ENCODE assay signal across 31 cellular contexts in genomic region chr22:35681454-35682050, GRCh38. TPM values are rescaled to one million over a fixed set of nuclear protein-coding genes. Genes with fewer than 3 reads are reported as not detected.
DNase-seq lines count a peak whose midpoint lies in the region; ATAC-seq, FAIRE-seq and TF ChIP-seq lines count a peak whose summit lies in the region.
"Had no signal": no experiment of that assay in that cellular context is flagged by ENCODE, and none has a peak within 500 bp of the region (broad histone marks: within the 10 kb centered on the region; RNA-seq: fewer than 3 reads in every experiment).

No MANE protein-coding gene starts in this region.

- peak; percentile 57 for FAIRE-seq in keratinocyte (lab: Jason Lieb, UNC)
- FAIRE-seq: GM12891, HepG2 had no signal

- H3K27ac Mint-ChIP-seq in T-helper 17 cell: peak overlapping the region; percentile 5
- no peak overlapping the region for H3K27ac Mint-ChIP-seq in CD4-positive, alpha-beta T cell
- H3K27ac Mint-ChIP-seq: CD4-positive, alpha-beta memory T cell had no signal

- no peaks in the 10 kb centered on the region for H3K36me3 ChIP-seq in keratinocyte (ENCODE audit: control insufficient read depth in 2 of 2, extremely low read depth in 1 of 2, insufficient read depth in 2 of 2, low read length in 2 of 2)

- H3K27ac ChIP-seq in keratinocyte (ENCODE audit: control insufficient read depth, insufficient read depth, low read length): no peak overlapping the region
- H3K27ac ChIP-seq in CD4-positive, alpha-beta T cell (ENCODE audit: low read depth, low read length): no peak overlapping the region
- H3K27ac ChIP-seq: BLaER1 treated with 17β-estradiol and CSF1 and Interleukin-3, amounts not matched to agents 10 nM and 100 nM had no signal

- H3K4me3 Mint-ChIP-seq in T-helper 17 cell: no peak overlapping the region
- H3K4me3 Mint-ChIP-seq in CD4-positive, alpha-beta T cell: no peak overlapping the region
- H3K4me3 Mint-ChIP-seq: CD4-positive, alpha-beta memory T cell had no signal

- no peak overlapping the region for H3K4me3 ChIP-seq in keratinocyte (ENCODE audit: control insufficient read depth in 2 of 3, extremely low read depth in 1 of 3, insufficient read depth in 2 of 3, low read depth in 1 of 3, low read length in 3 of 3)
- H3K4me3 ChIP-seq: BLaER1 treated with 17β-estradiol and CSF1 and Interleukin-3, amounts not matched to agents 10 nM and 100 nM had no signal

- H3K4me1 ChIP-seq in keratinocyte (ENCODE audit: control insufficient read depth, extremely low read depth, insufficient read depth, low read length): peaks cover 6% of the 10 kb centered on the region
- H3K4me1 ChIP-seq: BLaER1 treated with 17β-estradiol and CSF1 and Interleukin-3, amounts not matched to agents 10 nM and 100 nM had no signal

- no peak overlapping the region for H3K9ac ChIP-seq in keratinocyte (ENCODE audit: control insufficient read depth, extremely low read depth, insufficient read depth, low read length)
- H3K9ac ChIP-seq: BLaER1 treated with 17β-estradiol and CSF1 and Interleukin-3, amounts not matched to agents 10 nM and 100 nM had no signal

- dilution Hi-C loops in keratinocyte (cut with MboI; ENCODE audit: extremely low pct_ligation_motif_present, low sequenced_read_pairs): no loop called here

- H4K20me1 ChIP-seq in keratinocyte (ENCODE audit: control insufficient read depth, extremely low read depth, insufficient read depth, low read length): no peaks in the 10 kb centered on the region
- H4K20me1 ChIP-seq: BLaER1 treated with 17β-estradiol and CSF1 and Interleukin-3, amounts not matched to agents 10 nM and 100 nM had no signal

- no peaks in the 10 kb centered on the region for H3K27me3 ChIP-seq in keratinocyte (ENCODE audit: control insufficient read depth, extremely low read depth, insufficient read depth, low read length)
- no peaks in the 10 kb centered on the region for H3K27me3 ChIP-seq in CD4-positive, alpha-beta T cell (ENCODE audit: control insufficient read depth, insufficient read depth, low read length)
- H3K27me3 ChIP-seq: BLaER1 treated with 17β-estradiol and CSF1 and Interleukin-3, amounts not matched to agents 10 nM and 100 nM had no signal

- in situ Hi-C loops in ACHN (cut with HindIII; ENCODE audit: low pct_ligation_motif_present, low pct_unique_long_range_greater_than_20kb, low sequenced_read_pairs): no loop called here

- no peaks in the 10 kb centered on the region for H3K9me1 ChIP-seq in keratinocyte (ENCODE audit: control insufficient read depth, extremely low read depth, insufficient read depth, low read length)

- H3K27me3 Mint-ChIP-seq in T-helper 17 cell: no peaks in the 10 kb centered on the region
- H3K27me3 Mint-ChIP-seq in CD4-positive, alpha-beta T cell: no peaks in the 10 kb centered on the region

- TF ChIP-seq CTCF in keratinocyte (optimal IDR thresholded peaks at IDR 0.05 in 1 of 3, IDR thresholded peaks at IDR 0.05 in 1 of 3, conservative IDR thresholded peaks at IDR 0.05 in 1 of 3; ENCODE audit: extremely low read depth in 1 of 3, insufficient read depth in 2 of 3, low read length in 3 of 3): no peak
- no peak for TF ChIP-seq CTCF in CD4-positive, alpha-beta T cell (IDR thresholded peaks at IDR 0.05)

- no peaks in the 10 kb centered on the region for H3K79me2 ChIP-seq in keratinocyte (ENCODE audit: control insufficient read depth, insufficient read depth, low read length)

- DNase-seq in NCI-H2171 treated with DMSO at 0.1 percent for 48 hours (lab: John Stamatoyannopoulos, UW) (peak; percentile 31), NCI-H2171 (lab: John Stamatoyannopoulos, UW) (no peak), T-helper 17 cell (no peak), keratinocyte (ENCODE audit: low read depth, low spot score) (peak; percentile 7), ACHN (no peak)
- no peak for DNase-seq in CD4-positive, alpha-beta T cell
- DNase-seq: 8988T; CD4-positive, alpha-beta memory T cell; COR-L47; DMS79; EL; GF-D8; Kasumi-1; NCI-H1105 treated with DMSO at 0.1 percent for 48 hours; NCI-H146; NCI-H1930; NCI-H2227 treated with DMSO at 0.1 percent for 48 hours; NCI-H526 treated with DMSO at 0.1 percent for 48 hours; Right ventricle myocardium superior; RPMI8226 had no signal

- H2AFZ ChIP-seq in keratinocyte (ENCODE audit: control insufficient read depth, low read length): peak overlapping the region; percentile 38

- peaks cover 5% of the 10 kb centered on the region for H3K36me3 Mint-ChIP-seq in T-helper 17 cell (ENCODE audit: low read depth)
- H3K36me3 Mint-ChIP-seq in CD4-positive, alpha-beta T cell (ENCODE audit: low read depth): no peaks in the 10 kb centered on the region

- H3K9me3 Mint-ChIP-seq in CD4-positive, alpha-beta T cell: peaks cover 3% of the 10 kb centered on the region

- intact Hi-C loops in CD4-positive, alpha-beta T cell (cut with DNase I, micrococcal nuclease): no loop called here

- H3K9me3 ChIP-seq in T-helper 17 cell (ENCODE audit: control insufficient read depth, low read length, poor library complexity, severe bottlenecking) (no peaks in the 10 kb centered on the region), keratinocyte (ENCODE audit: control insufficient read depth, low read depth, low read length) (no peaks in the 10 kb centered on the region)
- H3K9me3 ChIP-seq in CD4-positive, alpha-beta T cell (ENCODE audit: control insufficient read depth, low read length): no peaks in the 10 kb centered on the region

- POLR2A ChIA-PET in CD4-positive, alpha-beta T cell (lab: Charles Lee): interaction anchor here (0.7 to 1.4 kb wide), 2 partner anchors 33 to 268 kb away, joined by 3 read pairs; partner anchors contain the start of gene APOL6

- CTCF ChIA-PET in CD4-positive, alpha-beta T cell (lab: Charles Lee): no interaction called here

- no peak for ATAC-seq in T-helper 17 cell
- no peak for ATAC-seq in CD4-positive, alpha-beta T cell (ENCODE audit: poor library complexity)
- ATAC-seq in GM21360 (IDR thresholded peaks at IDR 0.05; ENCODE audit: unreplicated experiment): no peak
- ATAC-seq in HG02588 (IDR thresholded peaks at IDR 0.05; ENCODE audit: unreplicated experiment): no peak
- ATAC-seq: HCT116, HepG2 had no signal

- peak overlapping the region; percentile 20 for H3K4me2 ChIP-seq in keratinocyte (ENCODE audit: control insufficient read depth, extremely low read depth, insufficient read depth, low read depth, low read length)
- H3K4me2 ChIP-seq: BLaER1 treated with 17β-estradiol and CSF1 and Interleukin-3, amounts not matched to agents 10 nM and 100 nM had no signal

- peaks cover 6% of the 10 kb centered on the region for H3K4me1 Mint-ChIP-seq in T-helper 17 cell
- no peaks in the 10 kb centered on the region for H3K4me1 Mint-ChIP-seq in CD4-positive, alpha-beta T cell (ENCODE audit: low read depth)

RNA-seq across cellular contexts. Expression of gene APOL6, which starts 33.3 kb away (rescaled TPM):
- total RNA-seq in T-helper 17 cell: 10 to 100 TPM; 42.7 to 44.8 TPM
- polyA plus RNA-seq in keratinocyte: 2.6 to 4.3 TPM (median 4.2 TPM) in 3 replicates
- polyA plus RNA-seq in keratinocyte (2011; ENCODE audit: low read depth): 0.56 TPM
- 1.1 and 1.7 TPM in 2 replicates for polyA plus RNA-seq in keratinocyte (2011; cell fraction: cytosol; rRNA removed)
- 3.6 and 4.7 TPM in 2 replicates for polyA plus RNA-seq in keratinocyte (2011; cell fraction: nucleus; rRNA removed)
- polyA plus RNA-seq in keratinocyte (2012; ENCODE audit: low replicate concordance): 1.4 and 5.2 TPM in 2 replicates
- polyA minus RNA-seq in keratinocyte: 3.7 to 9.2 TPM (median 6.7 TPM) in 3 replicates
- 3.5 TPM for polyA minus RNA-seq in keratinocyte (2011; cell fraction: cytosol; rRNA and poly(A)+ RNA removed)
- polyA minus RNA-seq in keratinocyte (2011; cell fraction: nucleus; rRNA and poly(A)+ RNA removed): 7.2 and 11.6 TPM in 2 replicates
- total RNA-seq in CD4-positive, alpha-beta T cell: 10 to 100 TPM; 39.3 TPM

RNA-seq across cellular contexts. Expression of gene APOL5, which starts 36.1 kb away (rescaled TPM):
- not detected for total RNA-seq in T-helper 17 cell
- polyA plus RNA-seq in keratinocyte: not detected in 3 replicates
- not detected for polyA plus RNA-seq in keratinocyte (2011; ENCODE audit: low read depth)
- polyA plus RNA-seq in keratinocyte (2011; cell fraction: cytosol; rRNA removed): not detected in 2 replicates
- not detected in 2 replicates for polyA plus RNA-seq in keratinocyte (2011; cell fraction: nucleus; rRNA removed)
- polyA plus RNA-seq in keratinocyte (2012; ENCODE audit: low replicate concordance): not detected in 2 replicates
- not detected in 3 replicates for polyA minus RNA-seq in keratinocyte
- polyA minus RNA-seq in keratinocyte (2011; cell fraction: cytosol; rRNA and poly(A)+ RNA removed): not detected
- polyA minus RNA-seq in keratinocyte (2011; cell fraction: nucleus; rRNA and poly(A)+ RNA removed): not detected in 2 replicates
- not detected for total RNA-seq in CD4-positive, alpha-beta T cell
- total RNA-seq: CD4-positive, alpha-beta memory T cell; H4; HepG2; HT1080; M059J; NCI-H460; Right ventricle myocardium superior; SK-MEL-5 had no signal
- polyA plus RNA-seq: CD4-positive, alpha-beta memory T cell; HepG2 had no signal

Comparison
In these comparisons a context has a peak if more than half of its experiments do, and no peak if none do; other contexts are left out.
1. DNase-seq: peak in NCI-H2171 treated with DMSO at 0.1 percent for 48 hours (single experiment) and keratinocyte (single experiment); none in NCI-H2171 (single experiment), T-helper 17 cell (0 of 3), CD4-positive, alpha-beta T cell (0 of 10) and ACHN (single experiment).